In genomic region chr1:18597159-18598042, GRCh38 we compare ENCODE assay signal across 8 cellular contexts. TPM values are rescaled to one million over a fixed set of nuclear protein-coding genes. Genes with fewer than 3 reads are reported as not detected.
DNase-seq lines count a peak whose midpoint lies in the region; ATAC-seq and TF ChIP-seq lines count a peak whose summit lies in the region.

No MANE protein-coding gene starts in this region.

- no peak overlapping the region for H3K27ac ChIP-seq in stomach

- H3K9me3 ChIP-seq in stomach, result no peaks in the 10 kb centered on the region

- no peak for TF ChIP-seq EP300 in stomach (IDR thresholded peaks at IDR 0.05)

- H3K4me1 ChIP-seq in stomach, result peaks cover 0 to 13% (median 0%) of the 10 kb centered on the region in 4 donors

- peaks cover 60% of the 10 kb centered on the region for H3K27me3 Mint-ChIP-seq in nephron (ENCODE audit: low read depth)

- peak overlapping the region in 1 of 3 experiments; percentile 23 for H3K27ac Mint-ChIP-seq in nephron

- intact Hi-C loops in stomach (cut with DNase I; ENCODE audit: low total_unique reads), result loop anchor here (5.0 kb wide), 1 partner anchor 225 kb away; no protein-coding TSS in a partner anchor

- TF ChIP-seq POLR2A in stomach (IDR thresholded peaks at IDR 0.05), result no peak

- no peak overlapping the region for H3K4me3 Mint-ChIP-seq in nephron

- peaks cover 0 to 91% (median 28%) of the 10 kb centered on the region in 3 donors for H3K27me3 ChIP-seq in stomach

- WGBS in stomach, 5 donors, result 17 to 22% (median 18%) methylated on average over 17 to 20 of the region's 20 CpGs

- H3K9me3 Mint-ChIP-seq in nephron, result no peaks in the 10 kb centered on the region

- TF ChIP-seq CTCF in nephron (IDR thresholded peaks at IDR 0.05; ENCODE audit: unreplicated experiment in 3 of 3) (peak; percentile 98), stomach (IDR thresholded peaks at IDR 0.05) (peak in 5 of 7 experiments; percentile 78 to 88 (median 85))

- ATAC-seq in esophagus mucosa (peak; percentile 73), GM21447 (IDR thresholded peaks at IDR 0.05; ENCODE audit: unreplicated experiment) (no peak)

- H3K4me3 ChIP-seq in stomach, result no peak overlapping the region

- H3K36me3 Mint-ChIP-seq in nephron (ENCODE audit: low read depth), result no peaks in the 10 kb centered on the region

- H3K36me3 ChIP-seq in stomach, result no peaks in the 10 kb centered on the region

- DNase-seq in NK-92 treated with Interleukin-12 subunit alpha and Interleukin-12 subunit beta, amount 100 ng/mL, for 24 hours (lab: John Stamatoyannopoulos, UW), result peak; percentile 5
- DNase-seq in NK-92 (lab: John Stamatoyannopoulos, UW; ENCODE audit: unreplicated experiment) (no peak), NCI-H526 treated with DMSO at 0.1 percent for 48 hours (lab: John Stamatoyannopoulos, UW) (peak; percentile 8), stomach (peak; percentile 67)
- DNase-seq in activated CD8-positive, alpha-beta memory T cell treated with anti-CD3 and anti-CD28 coated beads, Interleukin-2, amount 50 U/mL, for 4 hours, result peak; percentile 61

- H3K4me1 Mint-ChIP-seq in nephron, result peaks cover 20% of the 10 kb centered on the region

RNA-seq across cellular contexts. Expression of gene PAX7, which starts 33.2 kb away (rescaled TPM):
- total RNA-seq in esophagus mucosa (not detected), stomach (not detected)
- not detected for polyA plus RNA-seq in stomach
